Comparison of ENCODE assay signal across 25 cellular contexts in genomic region chr3:6605245-6605644, GRCh38.
"Had no signal": no experiment of that assay in that cellular context is flagged by ENCODE, and none has a peak within 500 bp of the region (broad histone marks: within the 10 kb centered on the region; RNA-seq: fewer than 3 reads in every experiment).

No MANE protein-coding gene starts in this region.

- H3K27ac Mint-ChIP-seq: activated CD4-positive, alpha-beta T cell treated with anti-CD3 and anti-CD28 coated beads, Interleukin-2, amount 10 ng/mL, durations not matched to agents 24 days and 14 days; activated CD8-positive, alpha-beta T cell treated with anti-CD3 and anti-CD28 coated beads, Interleukin-2, amount 10 ng/mL, durations not matched to agents 7 days and 5 days; activated naive CD8-positive, alpha-beta T cell; natural killer cell had no signal

- H3K4me1 ChIP-seq: left lung, stomach, testis, upper lobe of right lung had no signal

- DNase-seq: activated CD4-positive, alpha-beta T cell treated with anti-CD3 and anti-CD28 coated beads, Interleukin-2, amount 10 ng/mL, durations not matched to agents 24 days and 14 days; activated CD8-positive, alpha-beta memory T cell treated with anti-CD3 and anti-CD28 coated beads, Interleukin-2, amount 50 U/mL, for 4 hours; activated CD8-positive, alpha-beta T cell treated with anti-CD3 and anti-CD28 coated beads, Interleukin-2, amount 10 ng/mL, durations not matched to agents 7 days and 5 days; activated gamma-delta T cell; activated T-cell treated with anti-CD3 and anti-CD28 coated beads, Interleukin-2, amount 50 U/mL, for 48 hours; amygdala; brain microvascular endothelial cell; effector CD4-positive, alpha-beta T cell; foreskin fibroblast; glutamatergic neuron; hypothalamus; kidney; left lung; mammary epithelial cell; natural killer cell; stimulated activated CD4-positive, alpha-beta T cell treated with anti-CD3 and anti-CD28 coated beads, Interleukin-12 subunit alpha, Interleukin-12 subunit beta, amount 100 ng/mL, for 4 hours; stimulated activated CD4-positive, alpha-beta T cell treated with anti-CD3 and anti-CD28 coated beads, Interleukin-2, amount 100 ng/mL, for 24 hours; stomach; testis; upper lobe of right lung had no signal

- H3K27me3 ChIP-seq: brain microvascular endothelial cell, left lung, neutrophil, stomach, testis, upper lobe of right lung had no signal

- H3K36me3 ChIP-seq: brain microvascular endothelial cell, left lung, neutrophil, stomach, upper lobe of right lung had no signal

- H3K27me3 Mint-ChIP-seq: activated CD4-positive, alpha-beta T cell treated with anti-CD3 and anti-CD28 coated beads, Interleukin-2, amount 10 ng/mL, durations not matched to agents 24 days and 14 days; activated naive CD8-positive, alpha-beta T cell; central memory CD8-positive, alpha-beta T cell had no signal

- H3K4me1 Mint-ChIP-seq: activated CD4-positive, alpha-beta T cell treated with anti-CD3 and anti-CD28 coated beads, Interleukin-2, amount 10 ng/mL, durations not matched to agents 24 days and 14 days; central memory CD8-positive, alpha-beta T cell; natural killer cell had no signal

- H3K27ac ChIP-seq: brain microvascular endothelial cell, coronary artery, left lung, neutrophil, stomach, testis, upper lobe of right lung had no signal

- ATAC-seq: activated CD8-positive, alpha-beta T cell treated with anti-CD3 and anti-CD28 coated beads, Interleukin-2, amount 10 ng/mL, durations not matched to agents 7 days and 5 days; left lung; natural killer cell; upper lobe of right lung had no signal

- H3K9me3 ChIP-seq: neutrophil, testis, upper lobe of right lung had no signal

- H3K4me3 Mint-ChIP-seq: activated CD4-positive, alpha-beta T cell treated with anti-CD3 and anti-CD28 coated beads, Interleukin-2, amount 10 ng/mL, durations not matched to agents 24 days and 14 days; activated CD8-positive, alpha-beta T cell treated with anti-CD3 and anti-CD28 coated beads, Interleukin-2, amount 10 ng/mL, durations not matched to agents 7 days and 5 days; activated naive CD8-positive, alpha-beta T cell; central memory CD8-positive, alpha-beta T cell; natural killer cell had no signal

- H3K36me3 Mint-ChIP-seq: activated naive CD8-positive, alpha-beta T cell had no signal

- FAIRE-seq: endothelial cell of umbilical vein, kidney had no signal

- H3K4me3 ChIP-seq: coronary artery, left lung, stomach, testis, upper lobe of right lung had no signal
